1 cellular context compared by ENCODE assay signal in the genomic region with DNA sequence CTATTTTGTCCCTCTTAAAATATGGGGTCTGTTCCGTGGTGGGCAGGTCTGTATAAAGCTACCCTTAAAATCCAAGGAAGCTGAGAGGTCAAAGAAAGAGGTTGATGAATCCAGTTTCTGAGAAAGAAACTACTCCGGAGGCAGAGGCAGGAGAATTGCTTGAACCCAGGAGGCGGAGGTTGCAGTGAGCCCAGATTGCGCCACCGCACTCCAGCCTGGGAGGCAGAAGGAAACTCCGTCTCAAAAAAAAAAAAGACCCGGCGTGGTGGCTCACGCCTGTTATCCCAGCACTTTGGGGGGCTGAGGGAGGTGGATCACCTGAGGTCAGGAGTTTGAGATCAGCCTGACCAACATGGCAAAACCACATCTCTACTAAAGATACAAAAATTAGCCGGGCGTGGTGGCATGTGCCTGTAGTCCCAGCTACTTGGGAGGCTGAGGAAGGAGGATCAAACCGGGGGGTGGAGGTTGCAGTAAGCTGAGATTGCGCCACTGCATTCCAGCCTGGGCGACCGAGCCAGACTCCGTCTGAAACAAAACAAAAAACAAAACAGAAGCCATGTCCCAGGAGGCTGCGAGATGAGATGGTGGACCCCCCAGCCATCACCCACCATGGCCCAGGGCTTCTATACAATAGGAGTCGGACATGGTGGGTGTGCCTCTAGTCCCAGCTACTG. TPM values are rescaled to one million over a fixed set of nuclear protein-coding genes. Genes with fewer than 3 reads are reported as not detected.
"Had no signal": no experiment of that assay in that cellular context is flagged by ENCODE, and none has a peak within 500 bp of the region (broad histone marks: within the 10 kb centered on the region; RNA-seq: fewer than 3 reads in every experiment).

No MANE protein-coding gene starts in this region.

RNA-seq across cellular contexts. Expression of gene INAVA, which starts 40.7 kb away (rescaled TPM):
- polyA plus RNA-seq: IgD-negative memory B cell had no signal
